ENCODE assay signal across 17 cellular contexts in genomic region chr3:177134811-177135210, GRCh38.
DNase-seq lines count a peak whose midpoint lies in the region; ATAC-seq and TF ChIP-seq lines count a peak whose summit lies in the region.
"Had no signal": no experiment of that assay in that cellular context is flagged by ENCODE, and none has a peak within 500 bp of the region (broad histone marks: within the 10 kb centered on the region; RNA-seq: fewer than 3 reads in every experiment).

No MANE protein-coding gene starts in this region.

- no peak overlapping the region for H3K4me3 Mint-ChIP-seq in natural killer cell
- H3K4me3 Mint-ChIP-seq in natural killer cell treated with Interleukin-12 subunit alpha and Interleukin-12 subunit beta and Interleukin-15 and Interleukin-18, amount 100 ng/mL, for 72 hours: no peak overlapping the region
- no peak overlapping the region for H3K4me3 Mint-ChIP-seq in central memory CD8-positive, alpha-beta T cell
- no peak overlapping the region for H3K4me3 Mint-ChIP-seq in nephron

- H3K4me1 Mint-ChIP-seq in natural killer cell: peaks cover 75 to 76% of the 10 kb centered on the region in 2 donors
- peaks cover 60 to 63% of the 10 kb centered on the region in 2 donors for H3K4me1 Mint-ChIP-seq in natural killer cell treated with Interleukin-12 subunit alpha and Interleukin-12 subunit beta and Interleukin-15 and Interleukin-18, amount 100 ng/mL, for 72 hours (ENCODE audit: low read depth in 2 of 2)
- peaks cover 84% of the 10 kb centered on the region for H3K4me1 Mint-ChIP-seq in central memory CD8-positive, alpha-beta T cell
- H3K4me1 Mint-ChIP-seq in nephron: peaks cover 22% of the 10 kb centered on the region

- DNase-seq in natural killer cell (no peak), posterior cingulate gyrus (no peak), T1000 (lab: John Stamatoyannopoulos, UW) (no peak)
- DNase-seq in natural killer cell treated with Interleukin-12 subunit alpha and Interleukin-12 subunit beta and Interleukin-15 and Interleukin-18, amount 100 ng/mL, for 72 hours (ENCODE audit: low spot score): no peak
- DNase-seq in central memory CD8-positive, alpha-beta T cell (ENCODE audit: low spot score in 2 of 2): no peak
- DNase-seq in stimulated activated CD4-positive, alpha-beta T cell treated with anti-CD3 and anti-CD28 coated beads, Interleukin-4, amount 100 ng/mL, for 4 hours: no peak
- DNase-seq: AML-193, EL, GF-D8, NCI-H1694, NCI-H2081 treated with DMSO at 0.1 percent for 48 hours, NCI-H446, OCI-M1, SJCRH30 had no signal

- ATAC-seq in natural killer cell (no peak), GM19035 (IDR thresholded peaks at IDR 0.05; ENCODE audit: unreplicated experiment) (no peak)
- no peak for ATAC-seq in natural killer cell treated with Interleukin-12 subunit alpha and Interleukin-12 subunit beta and Interleukin-15 and Interleukin-18, amount 100 ng/mL, for 72 hours
- no peak for ATAC-seq in central memory CD8-positive, alpha-beta T cell (replicated peaks; ENCODE audit: extremely low read depth, poor library complexity, severe bottlenecking)
- ATAC-seq: HCT116 had no signal

- H3K36me3 Mint-ChIP-seq in natural killer cell: no peaks in the 10 kb centered on the region
- no peaks in the 10 kb centered on the region for H3K36me3 Mint-ChIP-seq in natural killer cell treated with Interleukin-12 subunit alpha and Interleukin-12 subunit beta and Interleukin-15 and Interleukin-18, amount 100 ng/mL, for 72 hours
- H3K36me3 Mint-ChIP-seq in central memory CD8-positive, alpha-beta T cell (ENCODE audit: insufficient read depth): peaks cover 7% of the 10 kb centered on the region
- H3K36me3 Mint-ChIP-seq in nephron (ENCODE audit: low read depth): peaks cover 74% of the 10 kb centered on the region

- H3K27ac Mint-ChIP-seq in natural killer cell: peak overlapping the region; percentile 8 to 11
- H3K27ac Mint-ChIP-seq in natural killer cell treated with Interleukin-12 subunit alpha and Interleukin-12 subunit beta and Interleukin-15 and Interleukin-18, amount 100 ng/mL, for 72 hours: peak overlapping the region in 1 of 2 donors; percentile 12
- peak overlapping the region; percentile 2 for H3K27ac Mint-ChIP-seq in central memory CD8-positive, alpha-beta T cell (ENCODE audit: low read depth)
- H3K27ac Mint-ChIP-seq in nephron: peak overlapping the region; percentile 14 to 65 (median 48)

- H3K27me3 Mint-ChIP-seq in natural killer cell (ENCODE audit: low read depth in 2 of 2) (no peaks in the 10 kb centered on the region), nephron (ENCODE audit: low read depth) (no peaks in the 10 kb centered on the region)
- H3K27me3 Mint-ChIP-seq in natural killer cell treated with Interleukin-12 subunit alpha and Interleukin-12 subunit beta and Interleukin-15 and Interleukin-18, amount 100 ng/mL, for 72 hours: no peaks in the 10 kb centered on the region
- H3K27me3 Mint-ChIP-seq in central memory CD8-positive, alpha-beta T cell: no peaks in the 10 kb centered on the region

- intact Hi-C loops in natural killer cell (cut with micrococcal nuclease): no loop called here
- intact Hi-C loops in posterior cingulate gyrus (cut with DNase I): no loop called here

- H3K9me3 Mint-ChIP-seq in natural killer cell: no peaks in the 10 kb centered on the region
- H3K9me3 Mint-ChIP-seq in natural killer cell treated with Interleukin-12 subunit alpha and Interleukin-12 subunit beta and Interleukin-15 and Interleukin-18, amount 100 ng/mL, for 72 hours: no peaks in the 10 kb centered on the region
- H3K9me3 Mint-ChIP-seq in central memory CD8-positive, alpha-beta T cell: no peaks in the 10 kb centered on the region
- H3K9me3 Mint-ChIP-seq in nephron: peaks cover 5% of the 10 kb centered on the region

- TF ChIP-seq CTCF in natural killer cell (IDR thresholded peaks at IDR 0.05) (no peak), nephron (IDR thresholded peaks at IDR 0.05; ENCODE audit: unreplicated experiment in 3 of 3) (no peak)
